22 cellular contexts compared by ENCODE assay signal in genomic region chr3:186937017-186937875, GRCh38. TPM values are rescaled to one million over a fixed set of nuclear protein-coding genes. Genes with fewer than 3 reads are reported as not detected.
DNase-seq lines count a peak whose midpoint lies in the region; ATAC-seq and TF ChIP-seq lines count a peak whose summit lies in the region.
"Had no signal": no experiment of that assay in that cellular context is flagged by ENCODE, and none has a peak within 500 bp of the region (broad histone marks: within the 10 kb centered on the region; RNA-seq: fewer than 3 reads in every experiment).

No MANE protein-coding gene starts in this region.

- H3K9me3 Mint-ChIP-seq in glutamatergic neuron (ENCODE audit: unreplicated experiment) (peaks cover 8% of the 10 kb centered on the region), MCF 10A (ENCODE audit: unreplicated experiment) (no peaks in the 10 kb centered on the region)
- H3K9me3 Mint-ChIP-seq: IgD-negative memory B cell, nephron had no signal

- H3K4me1 Mint-ChIP-seq in glutamatergic neuron (ENCODE audit: low read depth, unreplicated experiment): peaks cover 47% of the 10 kb centered on the region
- peaks cover 9% of the 10 kb centered on the region for H3K4me1 Mint-ChIP-seq in MCF 10A (ENCODE audit: insufficient read depth, unreplicated experiment)

- no TSS peak for BruUV-seq in MCF 10A (replicated peaks; lab: Mats Ljungman, UMichigan)

- H3K27ac Mint-ChIP-seq in glutamatergic neuron (ENCODE audit: unreplicated experiment): peak overlapping the region; percentile 53
- H3K27ac Mint-ChIP-seq in MCF 10A (ENCODE audit: low read depth, unreplicated experiment): no peak overlapping the region

- H3K9me3 ChIP-seq in right atrium auricular region (no peaks in the 10 kb centered on the region), SK-N-MC (ENCODE audit: low read depth, low read length) (no peaks in the 10 kb centered on the region)
- H3K9me3 ChIP-seq: breast epithelium, colonic mucosa, MG63 had no signal

- H3K27me3 Mint-ChIP-seq in glutamatergic neuron (ENCODE audit: unreplicated experiment) (peaks cover 3% of the 10 kb centered on the region), MCF 10A (ENCODE audit: insufficient read depth, unreplicated experiment) (no peaks in the 10 kb centered on the region)
- H3K27me3 Mint-ChIP-seq: IgD-negative memory B cell had no signal

- H3K27ac ChIP-seq in right atrium auricular region (peak overlapping the region; percentile 54 to 91), SK-N-MC (no peak overlapping the region)
- H3K27ac ChIP-seq: breast epithelium, colonic mucosa, parathyroid adenoma, RWPE1 had no signal

- ATAC-seq in Right ventricle myocardium superior (ENCODE audit: poor library complexity): no peak

- H3K4me3 ChIP-seq in right atrium auricular region: no peak overlapping the region
- no peak overlapping the region for H3K4me3 ChIP-seq in SK-N-MC
- H3K4me3 ChIP-seq: breast epithelium, colonic mucosa, MG63 had no signal

- CTCF ChIA-PET in MCF 10A (lab: Yijun Ruan, JAX): interaction anchor here (0.7 to 0.9 kb wide), 2 partner anchors 66 to 88 kb away, joined by 3 to 4 read pairs; no protein-coding TSS in a partner anchor

- no peak for DNase-seq in right atrium auricular region (ENCODE audit: low spot score)
- no peak for DNase-seq in Right ventricle myocardium superior
- DNase-seq in SK-N-MC (ENCODE audit: low read depth, low spot score): peak; percentile 37
- DNase-seq in glutamatergic neuron: no peak
- DNase-seq in SHP77 (lab: John Stamatoyannopoulos, UW): no peak
- no peak for DNase-seq in MCF 10A (ENCODE audit: unreplicated experiment)
- DNase-seq in COLO668 (lab: John Stamatoyannopoulos, UW; ENCODE audit: unreplicated experiment): no peak
- DNase-seq: activated gamma-delta T cell; colonic mucosa; GF-D8; mesendoderm; MG63; NCI-H1436; NCI-H2171; NCI-H526; stimulated activated CD8-positive, alpha-beta memory T cell treated with anti-CD3 and anti-CD28 coated beads, Interleukin-4, amount 100 ng/mL, for 48 hours; substantia nigra had no signal

- H3K4me3 Mint-ChIP-seq in glutamatergic neuron (ENCODE audit: unreplicated experiment) (no peak overlapping the region), MCF 10A (ENCODE audit: unreplicated experiment) (no peak overlapping the region)
- H3K4me3 Mint-ChIP-seq: nephron had no signal

- no peaks in the 10 kb centered on the region for H3K36me3 ChIP-seq in right atrium auricular region
- H3K36me3 ChIP-seq in SK-N-MC (ENCODE audit: insufficient read depth, low read length): peaks cover 12% of the 10 kb centered on the region; the same call in 1 of the 2 replicates
- H3K36me3 ChIP-seq: breast epithelium, colonic mucosa, MG63 had no signal

- H3K9ac ChIP-seq in SK-N-MC (ENCODE audit: insufficient read length): no peak overlapping the region
- H3K9ac ChIP-seq: parathyroid adenoma had no signal

- H3K36me3 Mint-ChIP-seq in glutamatergic neuron (ENCODE audit: unreplicated experiment): no peaks in the 10 kb centered on the region
- peaks cover 6% of the 10 kb centered on the region for H3K36me3 Mint-ChIP-seq in MCF 10A (ENCODE audit: insufficient read depth, unreplicated experiment)

- intact Hi-C loops in Right ventricle myocardium superior (cut with DNase I): no loop called here
- intact Hi-C loops in MCF 10A (cut with micrococcal nuclease): no loop called here

- no peak for TF ChIP-seq CTCF in right atrium auricular region (IDR thresholded peaks at IDR 0.05)
- no peak for TF ChIP-seq CTCF in glutamatergic neuron (IDR thresholded peaks at IDR 0.05; ENCODE audit: partially characterized antibody, unreplicated experiment)
- no peak for TF ChIP-seq CTCF in MCF 10A (IDR thresholded peaks at IDR 0.05; ENCODE audit: unreplicated experiment)

- H3K4me1 ChIP-seq in right atrium auricular region: peaks cover 0 to 74% of the 10 kb centered on the region in 2 donors
- H3K4me1 ChIP-seq: breast epithelium, colonic mucosa, parathyroid adenoma had no signal

- no peaks in the 10 kb centered on the region for H3K27me3 ChIP-seq in right atrium auricular region
- H3K27me3 ChIP-seq: breast epithelium, colonic mucosa, MG63 had no signal

- POLR2A ChIA-PET in MCF 10A (lab: Yijun Ruan, JAX): interaction anchor here (1.0 kb wide), 1 partner anchor 58 kb away, joined by 3 read pairs; no protein-coding TSS in a partner anchor

RNA-seq across cellular contexts. Expression of gene ST6GAL1, which starts 6.9 kb away (rescaled TPM):
- total RNA-seq in right atrium auricular region (10 to 100 TPM; 55.1 to 94.3 TPM), Right ventricle myocardium superior (67.4 TPM), glutamatergic neuron (ENCODE audit: unreplicated experiment) (156 TPM), MCF 10A (2022) (11.5 and 18.8 TPM in 2 replicates)
